Comparison of ENCODE assay signal across 38 cellular contexts in the genomic region with DNA sequence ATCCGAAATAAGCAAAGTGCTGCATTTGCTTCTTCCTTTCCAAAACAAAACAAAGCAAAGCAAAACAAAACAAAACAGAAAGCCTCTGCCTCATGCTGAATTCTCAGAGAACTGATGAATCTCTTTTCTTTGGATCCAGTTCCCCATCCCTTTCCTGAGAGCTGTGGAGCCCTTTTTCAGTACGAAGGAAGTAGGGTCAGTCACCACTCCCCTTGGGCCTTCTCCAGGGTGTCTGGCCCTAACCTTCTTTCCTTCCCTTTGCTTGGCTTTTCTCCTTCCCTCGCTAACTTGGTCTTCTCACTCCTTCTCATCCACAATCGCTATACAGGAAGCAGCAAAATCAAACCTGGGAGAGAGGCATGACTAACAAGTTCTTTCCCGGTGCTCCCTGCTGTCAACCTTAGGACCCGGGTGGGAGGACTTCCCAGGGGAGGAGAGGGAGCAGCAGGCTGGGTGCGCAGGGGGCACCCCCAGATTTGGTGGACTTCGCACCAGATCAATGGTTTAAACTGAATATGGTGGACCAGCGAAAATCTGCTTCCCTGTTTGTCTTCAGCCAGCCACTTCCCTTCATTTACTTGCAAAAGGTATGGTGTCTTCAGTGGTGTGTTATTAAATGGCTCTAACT. TPM values are rescaled to one million over a fixed set of nuclear protein-coding genes. Genes with fewer than 3 reads are reported as not detected.
A peak's percentile ranks its signal among the peaks of the same experiment; 100 is the strongest.
DNase-seq lines count a peak whose midpoint lies in the region; ATAC-seq, FAIRE-seq and TF ChIP-seq lines count a peak whose summit lies in the region.
"Had no signal": no experiment of that assay in that cellular context is flagged by ENCODE, and none has a peak within 500 bp of the region (broad histone marks: within the 10 kb centered on the region; RNA-seq: fewer than 3 reads in every experiment).

No MANE protein-coding gene starts in this region.

- ATAC-seq in right cardiac atrium (peak; percentile 44 to 73), Right ventricle myocardium superior (ENCODE audit: poor library complexity) (no peak), esophagus mucosa (no peak)
- ATAC-seq: activated CD8-positive, alpha-beta memory T cell treated with anti-CD3 and anti-CD28 coated beads, Interleukin-2, amount 10 ng/mL, durations not matched to agents 7 days and 5 days; activated naive CD8-positive, alpha-beta T cell treated with anti-CD3 and anti-CD28 coated beads, Interleukin-2, amount 50 U/mL, for 24 hours; activated T-cell treated with anti-CD3 and anti-CD28 coated beads, Interleukin-2, amount 50 U/mL, for 72 hours; effector memory CD8-positive, alpha-beta T cell; gastrocnemius medialis; natural killer cell treated with Interleukin-12 subunit alpha and Interleukin-12 subunit beta and Interleukin-15 and Interleukin-18, amount 100 ng/mL, for 72 hours; Panc1; pancreas had no signal

- TF ChIP-seq CTCF in liver (IDR thresholded peaks at IDR 0.05; ENCODE audit: low read depth, low read length, missing input control) (no peak), Peyer's patch (IDR thresholded peaks at IDR 0.05) (no peak)

- TF ChIP-seq POLR2A in Peyer's patch (IDR thresholded peaks at IDR 0.05), result no peak

- H3K4me1 ChIP-seq in right cardiac atrium (ENCODE audit: control insufficient read depth, insufficient read depth, low read length) (peaks cover 3% of the 10 kb centered on the region), liver (ENCODE audit: control insufficient read depth in 4 of 4, insufficient read depth in 4 of 4, low read length in 3 of 4) (no peaks in the 10 kb centered on the region), rectal smooth muscle tissue (ENCODE audit: control insufficient read depth, insufficient read depth, low read length) (peaks cover 15% of the 10 kb centered on the region), Peyer's patch (peaks cover 0 to 18% (median 0%) of the 10 kb centered on the region in 4 donors)
- H3K4me1 ChIP-seq: gastrocnemius medialis, pancreas had no signal

- H3K27me3 ChIP-seq in right cardiac atrium (ENCODE audit: control insufficient read depth, insufficient read depth) (no peaks in the 10 kb centered on the region), liver (ENCODE audit: control insufficient read depth in 4 of 4, insufficient read depth in 4 of 4, low read length in 3 of 4) (no peaks in the 10 kb centered on the region), rectal smooth muscle tissue (ENCODE audit: control insufficient read depth, insufficient read depth, low read length) (no peaks in the 10 kb centered on the region), Peyer's patch (no peaks in the 10 kb centered on the region)
- H3K27me3 ChIP-seq: gastrocnemius medialis, hepatocyte, pancreas, right atrium auricular region, upper lobe of left lung had no signal

- H3K9ac ChIP-seq in liver (ENCODE audit: low read depth in 1 of 2, low read length in 2 of 2), result no peak overlapping the region
- H3K9ac ChIP-seq in rectal smooth muscle tissue (ENCODE audit: low read length), result no peak overlapping the region

- DNase-seq in right cardiac atrium, result no peak
- DNase-seq in Right ventricle myocardium superior, result no peak
- DNase-seq in frontal cortex (ENCODE audit: low spot score in 2 of 2), result no peak
- DNase-seq in NCI-H1105 treated with DMSO at 0.1 percent for 48 hours (lab: John Stamatoyannopoulos, UW), result no peak
- DNase-seq in Peyer's patch, result no peak
- DNase-seq: 8988T; activated CD4-positive, alpha-beta T cell treated with anti-CD3 and anti-CD28 coated beads, Interleukin-2, amount 10 ng/mL, durations not matched to agents 7 days and 5 days; activated CD8-positive, alpha-beta memory T cell treated with anti-CD3 and anti-CD28 coated beads, Interleukin-2, amount 10 ng/mL, durations not matched to agents 7 days and 5 days; activated naive CD4-positive, alpha-beta T cell; activated naive CD8-positive, alpha-beta T cell treated with anti-CD3 and anti-CD28 coated beads, Interleukin-2, amount 50 U/mL, for 24 hours; activated T-cell treated with anti-CD3 and anti-CD28 coated beads, Interleukin-2, amount 50 U/mL, for 72 hours; C1 segment of cervical spinal cord; central memory CD4-positive, alpha-beta T cell; COR-L47; effector memory CD8-positive, alpha-beta T cell; gastrocnemius medialis; HCEC 1CT; Karpas-422; mucosa of descending colon; NCI-H1417; NCI-H2029 treated with DMSO at 0.1 percent for 48 hours; NCI-H226; NCI-H526 treated with DMSO at 0.1 percent for 48 hours; pancreas; SIG-M5; stimulated activated CD4-positive, alpha-beta T cell treated with anti-CD3 and anti-CD28 coated beads, Interleukin-12 subunit alpha, Interleukin-12 subunit beta, amount 100 ng/mL, for 4 hours; stimulated activated CD4-positive, alpha-beta T cell treated with anti-CD3 and anti-CD28 coated beads, Interleukin-4, amount 100 ng/mL, for 1 hour; SW 1271; T-helper 9 cell had no signal

- FAIRE-seq in frontal cortex (lab: Jason Lieb, UNC), result no peak
- FAIRE-seq: pancreas had no signal

- TF ChIP-seq RAD21 in liver (IDR thresholded peaks at IDR 0.05), result no peak

- H3K36me3 ChIP-seq in liver (ENCODE audit: control insufficient read depth in 4 of 4, insufficient read depth in 3 of 4, low read depth in 1 of 4, low read length in 3 of 4) (no peaks in the 10 kb centered on the region), rectal smooth muscle tissue (ENCODE audit: control insufficient read depth, insufficient read depth, low read length) (peaks cover 30% of the 10 kb centered on the region), Peyer's patch (peaks cover 0 to 28% (median 0%) of the 10 kb centered on the region in 3 donors)
- H3K36me3 ChIP-seq: gastrocnemius medialis, pancreas had no signal

- intact Hi-C loops in right cardiac atrium (cut with DNase I) (no loop called here), Right ventricle myocardium superior (cut with DNase I) (no loop called here)

- WGBS in right cardiac atrium, result 59% methylated on average over 9 of the region's 9 CpGs
- 74% methylated on average over 9 of the region's 9 CpGs for WGBS in liver

- H3K27ac ChIP-seq in right cardiac atrium (ENCODE audit: low read length), result no peak overlapping the region
- H3K27ac ChIP-seq in liver (ENCODE audit: low read depth in 1 of 2, low read length in 2 of 2), result peak overlapping the region in 1 of 2 donors; percentile 17
- peak overlapping the region; percentile 55 for H3K27ac ChIP-seq in rectal smooth muscle tissue (ENCODE audit: low read depth, low read length)
- peak overlapping the region in 2 of 4 donors; percentile 8 to 24 for H3K27ac ChIP-seq in Peyer's patch
- H3K27ac ChIP-seq: gastrocnemius medialis, hepatocyte, pancreas, right atrium auricular region, upper lobe of left lung, VCaP had no signal

- H3K4me3 ChIP-seq in right cardiac atrium (ENCODE audit: low read length) (no peak overlapping the region), liver (ENCODE audit: low read depth in 1 of 3, low read length in 3 of 3) (no peak overlapping the region), rectal smooth muscle tissue (ENCODE audit: low read length) (no peak overlapping the region), Peyer's patch (no peak overlapping the region)
- H3K4me3 ChIP-seq: gastrocnemius medialis, hepatocyte, mucosa of descending colon, pancreas, right atrium auricular region, upper lobe of left lung had no signal

- no peaks in the 10 kb centered on the region for H3K9me3 ChIP-seq in right cardiac atrium (ENCODE audit: control insufficient read depth, low read length)
- H3K9me3 ChIP-seq in liver (ENCODE audit: control insufficient read depth in 4 of 4, low read length in 3 of 4), result no peaks in the 10 kb centered on the region
- no peaks in the 10 kb centered on the region for H3K9me3 ChIP-seq in Peyer's patch
- H3K9me3 ChIP-seq: gastrocnemius medialis, mucosa of descending colon, pancreas, right atrium auricular region, upper lobe of left lung had no signal

TF ChIP-seq in liver, 16 proteins besides CTCF, POLR2A, EP300 and RAD21:
- peak; percentile 96 for TF ChIP-seq NR2F2 (IDR thresholded peaks at IDR 0.05)
- TF ChIP-seq FOXA2 (IDR thresholded peaks at IDR 0.05), result no peak

RNA-seq across cellular contexts. Expression of a gene that starts 56.2 kb away (rescaled TPM):
- 10 to 100 TPM in 1 of 4 donors, 1 to 10 TPM in 3; 8.9 to 11.1 (median 9.7) TPM for total RNA-seq in right cardiac atrium
- polyA plus RNA-seq in right cardiac atrium, result 5.7 TPM
- 5.1 TPM for total RNA-seq in Right ventricle myocardium superior
- 10 to 100 TPM; 15.5 to 17.7 TPM for total RNA-seq in liver
- 1 to 10 TPM; 3.8 to 8.8 TPM for polyA plus RNA-seq in liver
- total RNA-seq in frontal cortex, result 26.1 TPM
- total RNA-seq in esophagus mucosa, result 20.0 TPM
- total RNA-seq in Peyer's patch, result 10 to 100 TPM in 3 of 4 donors, 1 to 10 TPM in 1; 4.9 to 22.4 (median 14.5) TPM

Comparison
In these comparisons a context has a peak if more than half of its experiments do, and no peak if none do; other contexts are left out.
1. ATAC-seq: peak in right cardiac atrium (2 of 2); none in Right ventricle myocardium superior (single experiment) and esophagus mucosa (single experiment).